17 cellular contexts compared by ENCODE assay signal in the genomic region with DNA sequence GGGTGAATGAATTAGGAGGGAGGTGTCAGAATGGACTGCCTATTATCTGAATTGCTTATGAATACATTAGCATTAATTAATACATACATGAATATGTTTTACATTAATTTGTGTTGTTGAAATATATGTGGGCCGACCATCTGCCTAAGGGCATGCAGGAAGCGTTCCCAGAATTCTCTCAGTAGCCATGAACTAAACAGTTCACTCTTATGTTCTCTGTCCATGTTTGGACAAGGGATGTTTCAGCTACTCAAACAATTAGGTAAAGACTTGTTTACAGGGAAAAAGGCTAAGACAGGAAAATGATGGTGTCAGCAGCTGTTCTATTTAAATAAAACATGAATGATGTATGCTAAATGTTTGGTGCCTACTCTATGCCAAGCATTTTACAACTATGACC.
"Had no signal": no experiment of that assay in that cellular context is flagged by ENCODE, and none has a peak within 500 bp of the region (broad histone marks: within the 10 kb centered on the region; RNA-seq: fewer than 3 reads in every experiment).

No MANE protein-coding gene starts in this region.

- ATAC-seq: heart left ventricle; left colon; left ventricle myocardium superior; pancreas; right cardiac atrium; stimulated activated naive CD8-positive, alpha-beta T cell treated with anti-CD3 and anti-CD28 coated beads, Interleukin-15, Interleukin-2, amounts not matched to agents 100 U/mL and 50 U/mL, for 24 hours had no signal

- DNase-seq: effector CD4-positive, alpha-beta T cell; endodermal cell; erythroblast; heart left ventricle; hippocampal formation; left colon; left ventricle myocardium superior; mesendoderm; naive B cell; occipital lobe; pancreas; right cardiac atrium; small intestine; stimulated activated CD4-positive, alpha-beta T cell treated with anti-CD3 and anti-CD28 coated beads, Interleukin-2, amount 100 ng/mL, for 48 hours; stimulated activated naive CD8-positive, alpha-beta T cell treated with anti-CD3 and anti-CD28 coated beads, Interleukin-15, Interleukin-2, amounts not matched to agents 100 U/mL and 50 U/mL, for 24 hours; thyroid gland; uterus had no signal
